Comparison of ENCODE assay signal across 2 cellular contexts in the genomic region with DNA sequence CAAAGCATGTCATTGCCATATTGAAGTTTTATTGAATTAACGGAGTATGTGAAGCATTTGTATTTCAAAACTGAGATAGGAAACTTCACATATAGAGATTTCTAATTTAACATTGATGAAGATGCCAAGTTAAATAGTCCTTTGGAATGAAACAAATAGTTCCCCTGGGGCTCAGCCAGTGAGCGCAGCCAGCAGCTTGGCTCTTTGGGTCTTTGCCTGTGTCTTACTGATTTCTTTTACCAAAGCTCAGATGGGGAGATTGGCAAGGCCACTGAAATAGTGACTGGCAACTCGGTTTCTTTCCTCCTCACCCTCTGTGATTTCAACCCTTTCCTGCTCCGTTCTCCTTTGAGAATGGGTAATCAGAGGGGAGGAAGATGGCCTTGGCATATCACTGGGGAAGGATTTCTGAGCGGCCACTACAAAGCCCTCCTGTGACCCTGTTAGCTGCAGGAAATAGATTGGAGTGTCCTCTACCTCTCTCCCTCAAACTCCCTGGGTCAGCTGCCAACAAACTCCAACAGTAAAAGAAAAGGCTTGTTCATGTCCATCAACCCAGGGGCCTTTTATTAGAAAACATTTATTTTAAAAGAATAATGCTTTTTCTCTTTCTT.
TF ChIP-seq lines count a peak whose summit lies in the region.

No MANE protein-coding gene starts in this region.

TF ChIP-seq in liver, 16 proteins besides CTCF, POLR2A, EP300 and RAD21:
- TF ChIP-seq HNF4A (conservative IDR thresholded peaks at IDR 0.05): peak; percentile 29 to 48
- no peak for TF ChIP-seq SP1 (IDR thresholded peaks at IDR 0.05)
- peak; percentile 91 for TF ChIP-seq NR2F2 (IDR thresholded peaks at IDR 0.05)
- TF ChIP-seq RXRA (IDR thresholded peaks at IDR 0.05): peak in 1 of 2 donors; percentile 5
- peak in 1 of 2 donors; percentile 9 for TF ChIP-seq JUND (IDR thresholded peaks at IDR 0.05)

TF ChIP-seq in HepG2, 621 proteins besides CTCF, POLR2A, EP300 and RAD21:
- TF ChIP-seq CREB1 (IDR thresholded peaks at IDR 0.05) (no peak), CREB1 (CRISPR knock-in tag; IDR thresholded peaks at IDR 0.05) (no peak), ZKSCAN8 (CRISPR knock-in tag; IDR thresholded peaks at IDR 0.05; ENCODE audit: borderline replicate concordance) (no peak), FOXO1 (CRISPR knock-in tag; IDR thresholded peaks at IDR 0.05) (no peak), RCOR2 (CRISPR knock-in tag; IDR thresholded peaks at IDR 0.05) (no peak), GABPA (IDR thresholded peaks at IDR 0.05; ENCODE audit: low read depth, low read length) (no peak), GABPA (CRISPR knock-in tag; IDR thresholded peaks at IDR 0.05; ENCODE audit: low read depth) (no peak), CREB3 (CRISPR knock-in tag; IDR thresholded peaks at IDR 0.05) (no peak), ZNF775 (CRISPR knock-in tag; IDR thresholded peaks at IDR 0.05; ENCODE audit: borderline replicate concordance) (no peak), ZNF556 (CRISPR knock-in tag; IDR thresholded peaks at IDR 0.05; ENCODE audit: borderline replicate concordance) (no peak), MAZ (IDR thresholded peaks at IDR 0.05; ENCODE audit: borderline replicate concordance, low read depth, low read length) (no peak), MAZ (CRISPR knock-in tag; IDR thresholded peaks at IDR 0.05; ENCODE audit: low read depth) (no peak), PAF1 (CRISPR knock-in tag; IDR thresholded peaks at IDR 0.05) (no peak), ZMYM3 (CRISPR knock-in tag; IDR thresholded peaks at IDR 0.05) (no peak), DDIT3 (CRISPR knock-in tag; IDR thresholded peaks at IDR 0.05) (no peak), HOXA9 (CRISPR knock-in tag; IDR thresholded peaks at IDR 0.05; ENCODE audit: borderline replicate concordance) (no peak), ZNF607 (CRISPR knock-in tag; IDR thresholded peaks at IDR 0.05; ENCODE audit: borderline replicate concordance) (no peak), AGO2 (optimal IDR thresholded peaks at IDR 0.05; ENCODE audit: low read depth, low read length) (no peak), ZNF562 (CRISPR knock-in tag; IDR thresholded peaks at IDR 0.05; ENCODE audit: borderline replicate concordance) (no peak), ZNF740 (CRISPR knock-in tag; IDR thresholded peaks at IDR 0.05) (no peak), ZNF572 (CRISPR knock-in tag; IDR thresholded peaks at IDR 0.05) (no peak), BRCA1 (CRISPR knock-in tag; IDR thresholded peaks at IDR 0.05) (no peak)
